In genomic region chrX:132612990-132613564, GRCh38 we compare ENCODE assay signal across 9 cellular contexts.
DNase-seq lines count a peak whose midpoint lies in the region; ATAC-seq and TF ChIP-seq lines count a peak whose summit lies in the region.
"Had no signal": no experiment of that assay in that cellular context is flagged by ENCODE, and none has a peak within 500 bp of the region (broad histone marks: within the 10 kb centered on the region; RNA-seq: fewer than 3 reads in every experiment).

No MANE protein-coding gene starts in this region.

- H3K27me3 Mint-ChIP-seq in brain: no peaks in the 10 kb centered on the region
- H3K27me3 Mint-ChIP-seq: central memory CD8-positive, alpha-beta T cell had no signal

- TF ChIP-seq CTCF in brain (conservative IDR thresholded peaks at IDR 0.05): peak; percentile 86 to 96

- peaks cover 15% of the 10 kb centered on the region for H3K4me1 Mint-ChIP-seq in brain
- H3K4me1 Mint-ChIP-seq: central memory CD8-positive, alpha-beta T cell had no signal

- ATAC-seq in left colon (peak; percentile 64), HG02840 (IDR thresholded peaks at IDR 0.05; ENCODE audit: low FRiP score, unreplicated experiment) (no peak)

- H3K36me3 Mint-ChIP-seq in brain: no peaks in the 10 kb centered on the region

- intact Hi-C loops in left colon (cut with DNase I, micrococcal nuclease): loop anchor here in 1 of 2 donors (10.0 kb wide), 2 partner anchors 318 to 768 kb away; no protein-coding TSS in a partner anchor

- DNase-seq in activated T-cell treated with anti-CD3 and anti-CD28 coated beads for 1 hour (ENCODE audit: low read depth) (peak; percentile 6), activated T-cell treated with anti-CD3 and anti-CD28 coated beads for 4 hours (no peak), LoVo (ENCODE audit: low spot score) (peak; percentile 7), T-helper 1 cell (peak in 3 of 5 donors; percentile 7 to 15 (median 10)), left colon (peak in 1 of 2 donors; percentile 44)
- DNase-seq in stimulated activated CD8-positive, alpha-beta memory T cell treated with anti-CD3 and anti-CD28 coated beads, Interleukin-4, amount 100 ng/mL, for 48 hours: peak; percentile 50

- no peak overlapping the region for H3K4me3 Mint-ChIP-seq in brain
- H3K4me3 Mint-ChIP-seq: central memory CD8-positive, alpha-beta T cell had no signal

- no peaks in the 10 kb centered on the region for H3K9me3 Mint-ChIP-seq in brain
- H3K9me3 Mint-ChIP-seq: central memory CD8-positive, alpha-beta T cell had no signal

- H3K27ac Mint-ChIP-seq in brain: no peak overlapping the region
